Comparison of ENCODE assay signal across 8 cellular contexts in genomic region chr1:61641578-61642336, GRCh38.
DNase-seq lines count a peak whose midpoint lies in the region; ATAC-seq and TF ChIP-seq lines count a peak whose summit lies in the region.

No MANE protein-coding gene starts in this region.

- no peaks in the 10 kb centered on the region for H3K36me3 Mint-ChIP-seq in activated T-helper 17 cell treated with anti-CD3 and anti-CD28 coated beads, Interleukin-2, amount 50 U/mL, for 72 hours (ENCODE audit: low read depth)

- no peak overlapping the region for H3K27ac ChIP-seq in A673 (ENCODE audit: low read depth, low read length, poor library complexity, severe bottlenecking)
- H3K27ac ChIP-seq in PC-9, result peak overlapping the region; percentile 59
- peak overlapping the region in 1 of 2 donors; percentile 64 for H3K27ac ChIP-seq in ovary
- peak overlapping the region; percentile 79 for H3K27ac ChIP-seq in suprapubic skin

- H2AFZ ChIP-seq in PC-9, result no peak overlapping the region

- H3K27me3 ChIP-seq in A673 (replicated peaks; ENCODE audit: insufficient read depth, low read depth, low read length, poor library complexity), result no peaks in the 10 kb centered on the region
- H3K27me3 ChIP-seq in PC-9 (ENCODE audit: insufficient read depth, low read depth), result no peaks in the 10 kb centered on the region
- no peaks in the 10 kb centered on the region for H3K27me3 ChIP-seq in ovary
- H3K27me3 ChIP-seq in suprapubic skin, result no peaks in the 10 kb centered on the region

- no peak for TF ChIP-seq POLR2A in ovary (IDR thresholded peaks at IDR 0.05)
- TF ChIP-seq POLR2A in suprapubic skin (IDR thresholded peaks at IDR 0.05), result no peak

- H3K4me1 ChIP-seq in A673 (ENCODE audit: insufficient read depth, low read length, poor library complexity, severe bottlenecking), result peaks cover 23% of the 10 kb centered on the region
- H3K4me1 ChIP-seq in PC-9 (replicated peaks; ENCODE audit: insufficient read depth), result peaks cover 48% of the 10 kb centered on the region
- peaks cover 18% of the 10 kb centered on the region for H3K4me1 ChIP-seq in ovary (ENCODE audit: insufficient read depth)
- peaks cover 54% of the 10 kb centered on the region for H3K4me1 ChIP-seq in suprapubic skin

- no peaks in the 10 kb centered on the region for H3K9me3 ChIP-seq in A673 (ENCODE audit: low read depth, low read length, poor library complexity, severe bottlenecking)
- H3K9me3 ChIP-seq in PC-9 (ENCODE audit: insufficient read depth, low read depth), result no peaks in the 10 kb centered on the region
- H3K9me3 ChIP-seq in ovary, result no peaks in the 10 kb centered on the region
- H3K9me3 ChIP-seq in suprapubic skin, result no peaks in the 10 kb centered on the region

- TF ChIP-seq EP300 in ovary (IDR thresholded peaks at IDR 0.05) (no peak), suprapubic skin (IDR thresholded peaks at IDR 0.05) (no peak)

- H3K4me2 ChIP-seq in PC-9, result peak overlapping the region; percentile 68

- H3F3A ChIP-seq in PC-9 (ENCODE audit: insufficient read depth, low read depth), result peaks cover 25% of the 10 kb centered on the region

- H3K27me3 Mint-ChIP-seq in activated T-helper 17 cell treated with anti-CD3 and anti-CD28 coated beads, Interleukin-2, amount 50 U/mL, for 72 hours, result peaks cover 3% of the 10 kb centered on the region

- BruUV-seq in A673 (replicated peaks; lab: Mats Ljungman, UMichigan) (no TSS peak), PC-9 (replicated peaks; lab: Mats Ljungman, UMichigan) (no TSS peak)

- H3K4me3 Mint-ChIP-seq in activated T-helper 17 cell treated with anti-CD3 and anti-CD28 coated beads, Interleukin-2, amount 50 U/mL, for 72 hours, result peak overlapping the region; percentile 33

- no peak overlapping the region for H3K27ac Mint-ChIP-seq in activated T-helper 17 cell treated with anti-CD3 and anti-CD28 coated beads, Interleukin-2, amount 50 U/mL, for 72 hours

- CTCF ChIA-PET in A673 (lab: Charles Lee) (interaction anchor here (0.6 to 0.7 kb wide), 2 partner anchors 13 to 249 kb away, joined by 3 read pairs; no protein-coding TSS in a partner anchor), PC-9 (lab: Charles Lee) (no interaction called here)

- no peaks in the 10 kb centered on the region for H3K4me1 Mint-ChIP-seq in activated T-helper 17 cell treated with anti-CD3 and anti-CD28 coated beads, Interleukin-2, amount 50 U/mL, for 72 hours

- no peaks in the 10 kb centered on the region for H3K9me2 ChIP-seq in PC-9 (ENCODE audit: insufficient read depth)

- H3K36me3 ChIP-seq in A673 (ENCODE audit: insufficient read depth, low read length, poor library complexity, severe bottlenecking) (no peaks in the 10 kb centered on the region), PC-9 (ENCODE audit: low read depth) (no peaks in the 10 kb centered on the region), ovary (no peaks in the 10 kb centered on the region), suprapubic skin (no peaks in the 10 kb centered on the region)

- TF ChIP-seq CTCF in A673 (conservative IDR thresholded peaks at IDR 0.05; ENCODE audit: low read depth, low read length) (peak; percentile 77), PC-9 (conservative IDR thresholded peaks at IDR 0.05) (no peak), ovary (IDR thresholded peaks at IDR 0.05) (peak; percentile 46 to 71 (median 63)), suprapubic skin (IDR thresholded peaks at IDR 0.05) (peak; percentile 32 to 81)

- peak; percentile 93 for ATAC-seq in GM18861 (IDR thresholded peaks at IDR 0.05; ENCODE audit: unreplicated experiment)
- peak; percentile 95 for ATAC-seq in HG03066 (IDR thresholded peaks at IDR 0.05; ENCODE audit: low read depth, unreplicated experiment)
- ATAC-seq in activated T-helper 17 cell treated with anti-CD3 and anti-CD28 coated beads, Interleukin-2, amount 50 U/mL, for 72 hours (replicated peaks), result peak; percentile 84

- H3K4me3 ChIP-seq in A673 (ENCODE audit: low read depth, low read length, poor library complexity, severe bottlenecking) (no peak overlapping the region), PC-9 (no peak overlapping the region), ovary (peak overlapping the region; percentile 21), suprapubic skin (peak overlapping the region; percentile 33)

- H4K20me1 ChIP-seq in PC-9 (ENCODE audit: insufficient read depth), result no peaks in the 10 kb centered on the region

- H3K9me3 Mint-ChIP-seq in activated T-helper 17 cell treated with anti-CD3 and anti-CD28 coated beads, Interleukin-2, amount 50 U/mL, for 72 hours, result no peaks in the 10 kb centered on the region

- 10 to 28% (median 20%) methylated on average over 23 of the region's 23 CpGs for WGBS in ovary, 3 donors
- WGBS in suprapubic skin, result 14% methylated on average over 23 of the region's 23 CpGs

- intact Hi-C loops in A673 (cut with micrococcal nuclease; ENCODE audit: unreplicated experiment) (loop anchor here (10.0 kb wide), 1 partner anchor 213 kb away; no protein-coding TSS in a partner anchor), PC-9 (cut with micrococcal nuclease; ENCODE audit: unreplicated experiment) (loop anchor here (2.0 to 10.0 kb wide), 3 partner anchors 147 to 591 kb away; no protein-coding TSS in a partner anchor), ovary (cut with DNase I) (loop anchor here in 3 of 4 donors (5.0 to 10.0 kb wide), 5 partner anchors 101 to 677 kb away; partner anchors contain the start of gene PATJ (in 1 of the 3))

- DNase-seq in A673 (ENCODE audit: low spot score) (peak; percentile 70), PC-9 (peak in 1 of 2 experiments; percentile 37), globus pallidus (ENCODE audit: low spot score) (peak; percentile 61), ovary (peak; percentile 79 to 87 (median 81)), suprapubic skin (ENCODE audit: low spot score in 2 of 2) (peak; percentile 86 to 90)

- H3K79me2 ChIP-seq in PC-9 (ENCODE audit: low read depth), result no peaks in the 10 kb centered on the region

- POLR2A ChIA-PET in A673 (lab: Charles Lee; ENCODE audit: low non-redundant PET), result interaction anchor here (0.5 to 0.6 kb wide), 2 partner anchors 1746 to 1754 kb away, joined by 3 read pairs; no protein-coding TSS in a partner anchor
- POLR2A ChIA-PET in PC-9 (lab: Charles Lee; ENCODE audit: unreplicated experiment), result no interaction called here

Comparison
In these comparisons a context has a peak if more than half of its experiments do, and no peak if none do; other contexts are left out.
1. H3K4me3 ChIP-seq: peak in ovary (single experiment) and suprapubic skin (single experiment); none in A673 (single experiment) and PC-9 (single experiment).
2. Peak in every context shown above with its lines, with median percentiles within 50 percentile points of each other: ATAC-seq.